Comparison of ENCODE assay signal across 8 cellular contexts in genomic region chr5:103582364-103582763, GRCh38.
DNase-seq lines count a peak whose midpoint lies in the region; ATAC-seq lines count a peak whose summit lies in the region.

No MANE protein-coding gene starts in this region.

- DNase-seq in Ammon's horn (ENCODE audit: low spot score): peak; percentile 83
- peak; percentile 63 for DNase-seq in NCI-H1436 (lab: John Stamatoyannopoulos, UW)
- peak; percentile 58 for DNase-seq in SW480 (ENCODE audit: low spot score)
- peak; percentile 22 to 67 for DNase-seq in hippocampal formation (lab: John Stamatoyannopoulos, UW)
- DNase-seq in T-helper 2 cell treated with Interferon-gamma antibody and Interleukin-4, amounts not matched to agents 5 μg/mL and 100 μg/mL, for 36 hours (ENCODE audit: low spot score): no peak

- H3K4me3 Mint-ChIP-seq in T-helper 2 cell treated with Interferon-gamma antibody and Interleukin-4, amounts not matched to agents 5 μg/mL and 100 μg/mL, for 36 hours: no peak overlapping the region

- H3K9me3 Mint-ChIP-seq in T-helper 2 cell treated with Interferon-gamma antibody and Interleukin-4, amounts not matched to agents 5 μg/mL and 100 μg/mL, for 36 hours: no peaks in the 10 kb centered on the region

- no peaks in the 10 kb centered on the region for H3K27me3 Mint-ChIP-seq in T-helper 2 cell treated with Interferon-gamma antibody and Interleukin-4, amounts not matched to agents 5 μg/mL and 100 μg/mL, for 36 hours (ENCODE audit: low read depth)

- peak; percentile 77 for ATAC-seq in GM18868 (IDR thresholded peaks at IDR 0.05; ENCODE audit: unreplicated experiment)
- no peak for ATAC-seq in GM19467 (IDR thresholded peaks at IDR 0.05; ENCODE audit: unreplicated experiment)
- ATAC-seq in GM21576 (IDR thresholded peaks at IDR 0.05; ENCODE audit: unreplicated experiment): no peak

- no peaks in the 10 kb centered on the region for H3K4me1 Mint-ChIP-seq in T-helper 2 cell treated with Interferon-gamma antibody and Interleukin-4, amounts not matched to agents 5 μg/mL and 100 μg/mL, for 36 hours (ENCODE audit: low read depth)

- no peak overlapping the region for H3K27ac Mint-ChIP-seq in T-helper 2 cell treated with Interferon-gamma antibody and Interleukin-4, amounts not matched to agents 5 μg/mL and 100 μg/mL, for 36 hours

- H3K36me3 Mint-ChIP-seq in T-helper 2 cell treated with Interferon-gamma antibody and Interleukin-4, amounts not matched to agents 5 μg/mL and 100 μg/mL, for 36 hours (ENCODE audit: low read depth): no peaks in the 10 kb centered on the region
